28 cellular contexts compared by ENCODE assay signal in the genomic region with DNA sequence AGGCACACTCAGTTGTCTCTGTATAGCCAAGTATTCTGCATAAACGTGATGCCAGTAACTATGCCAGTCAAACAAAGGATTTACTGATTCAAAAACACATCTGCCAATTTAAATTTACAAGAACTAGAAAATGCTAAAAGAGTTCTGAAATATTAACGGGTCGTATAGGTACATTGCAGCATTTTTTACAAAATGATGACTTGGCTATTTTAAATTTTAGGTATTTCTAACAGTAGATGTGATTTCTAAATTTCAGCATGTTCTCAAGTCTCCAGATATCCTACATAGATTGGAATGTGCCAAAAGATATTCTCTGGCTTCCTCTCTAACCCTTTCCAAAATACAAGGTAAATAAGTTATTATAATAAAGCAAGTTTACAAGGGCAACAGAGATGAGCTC.
"Had no signal": no experiment of that assay in that cellular context is flagged by ENCODE, and none has a peak within 500 bp of the region (broad histone marks: within the 10 kb centered on the region; RNA-seq: fewer than 3 reads in every experiment).

No MANE protein-coding gene starts in this region.

- ATAC-seq: naive thymus-derived CD4-positive, alpha-beta T cell; natural killer cell; psoas muscle; right cardiac atrium; sciatic nerve; stimulated activated memory B cell treated with anti-CD40 and anti-IgM and Interleukin-4, amounts not matched to agents 10 μg/mL and 1 μg/mL and 100 μg/mL, for 72 hours; stimulated activated naive CD8-positive, alpha-beta T cell treated with anti-CD3 and anti-CD28 coated beads, Interleukin-15, amount 100 ng/mL, for 72 hours; stimulated activated naive CD8-positive, alpha-beta T cell treated with anti-CD3 and anti-CD28 coated beads, Interleukin-15, Interleukin-2, amounts not matched to agents 100 U/mL and 50 U/mL, for 24 hours; upper lobe of right lung had no signal

- H3K36me3 ChIP-seq: neural progenitor cell, ovary, spleen, suprapubic skin, tibial artery, transverse colon, upper lobe of right lung, uterus had no signal

- H3K9ac ChIP-seq: neural progenitor cell, parathyroid adenoma had no signal

- H2AFZ ChIP-seq: neural progenitor cell, parathyroid adenoma had no signal

- H3K79me2 ChIP-seq: parathyroid adenoma had no signal

- H3K27me3 ChIP-seq: neural progenitor cell, ovary, spleen, suprapubic skin, testis, tibial artery, transverse colon, upper lobe of right lung, uterus had no signal

- H3K27ac ChIP-seq: neural progenitor cell, ovary, parathyroid adenoma, psoas muscle, skin epidermis, spleen, suprapubic skin, testis, tibial artery, transverse colon, upper lobe of right lung, uterus had no signal

- H3K4me2 ChIP-seq: neural progenitor cell, smooth muscle cell had no signal

- H3K4me3 ChIP-seq: neural progenitor cell, ovary, psoas muscle, skin epidermis, smooth muscle cell, spleen, suprapubic skin, testis, tibial artery, transverse colon, upper lobe of right lung, uterus had no signal

- DNase-seq: naive thymus-derived CD4-positive, alpha-beta T cell; natural killer cell; occipital lobe; ovary; psoas muscle; right cardiac atrium; spleen; stimulated activated CD4-positive, alpha-beta T cell treated with anti-CD3 and anti-CD28 coated beads, Interleukin-12 subunit alpha, Interleukin-12 subunit beta, amount 100 ng/mL, for 4 hours; stimulated activated CD4-positive, alpha-beta T cell treated with anti-CD3 and anti-CD28 coated beads, Interleukin-1b, Interleukin-23, amount 100 ng/mL, for 48 hours; stimulated activated CD4-positive, alpha-beta T cell treated with anti-CD3 and anti-CD28 coated beads, Interleukin-4, amount 100 ng/mL, for 1 hour; stimulated activated CD4-positive, alpha-beta T cell treated with anti-CD3 and anti-CD28 coated beads, Interleukin-4, amount 100 ng/mL, for 4 hours; stimulated activated CD8-positive, alpha-beta memory T cell treated with anti-CD3 and anti-CD28 coated beads, Interleukin-4, amount 100 ng/mL, for 48 hours; stimulated activated naive CD4-positive, alpha-beta T cell; stimulated activated naive CD8-positive, alpha-beta T cell treated with anti-CD3 and anti-CD28 coated beads, Interleukin-15, amount 100 ng/mL, for 72 hours; stimulated activated naive CD8-positive, alpha-beta T cell treated with anti-CD3 and anti-CD28 coated beads, Interleukin-15, Interleukin-2, amounts not matched to agents 100 U/mL and 50 U/mL, for 24 hours; substantia nigra; testis; tibial artery; transverse colon; upper lobe of right lung; uterus had no signal

- H3K9me3 ChIP-seq: ovary, spleen, suprapubic skin, testis, transverse colon, upper lobe of right lung, uterus had no signal

- H3K4me1 ChIP-seq: neural progenitor cell, parathyroid adenoma, psoas muscle, suprapubic skin, testis, tibial artery, transverse colon, upper lobe of right lung, uterus had no signal
